Comparison of ENCODE assay signal across 1 cellular context in the genomic region with DNA sequence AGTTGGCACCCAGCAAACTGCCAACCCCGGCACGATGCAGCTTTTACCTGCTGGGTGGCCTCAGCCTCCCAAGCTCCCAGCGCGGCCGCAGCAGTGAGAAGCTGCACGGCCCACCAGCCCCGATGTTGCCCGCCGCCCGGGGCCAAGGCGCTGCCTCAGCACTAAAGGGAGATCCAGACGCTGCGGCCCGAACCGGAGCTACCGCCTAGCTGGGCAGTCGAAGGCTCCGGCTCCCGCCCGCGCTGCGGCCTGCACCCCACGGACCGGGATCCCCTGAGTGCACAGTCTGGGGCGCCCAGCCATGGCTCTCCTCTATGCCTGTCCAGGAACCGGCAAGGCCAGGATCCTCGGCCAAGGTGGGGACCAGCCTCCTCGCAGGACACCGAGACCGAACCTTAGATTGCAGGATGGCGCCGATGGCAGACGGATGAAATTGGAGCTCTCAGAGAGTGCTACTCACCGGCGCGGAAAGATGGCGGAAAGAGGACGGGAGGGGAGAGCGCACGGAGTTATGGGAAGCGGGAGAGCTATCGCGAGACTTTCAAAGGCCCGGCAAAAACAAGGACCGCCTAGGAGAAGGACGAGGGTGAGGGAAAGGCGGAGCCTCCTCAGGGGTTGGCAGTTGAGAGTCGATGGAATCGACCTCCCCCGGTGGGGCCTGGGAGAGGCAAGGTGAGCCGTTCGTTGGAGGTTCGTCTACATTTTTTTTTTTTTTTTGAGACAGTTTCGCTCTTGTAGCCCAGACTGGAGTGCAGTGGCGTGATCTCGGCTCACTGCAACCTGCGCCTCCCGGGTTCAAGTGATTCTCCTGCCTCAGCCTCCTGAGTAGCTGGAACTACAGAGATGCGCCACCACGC.
TF ChIP-seq lines count a peak whose summit lies in the region.

A gene (minus strand): TSS at position 485 of the 857 bp plus-strand sequence. CDS start 1,221 bp downstream, outside the sequence.

TF ChIP-seq in HepG2, 621 proteins besides CTCF, POLR2A, EP300 and RAD21 (continued from another document and continues in another):
- TF ChIP-seq, protein P1, sequence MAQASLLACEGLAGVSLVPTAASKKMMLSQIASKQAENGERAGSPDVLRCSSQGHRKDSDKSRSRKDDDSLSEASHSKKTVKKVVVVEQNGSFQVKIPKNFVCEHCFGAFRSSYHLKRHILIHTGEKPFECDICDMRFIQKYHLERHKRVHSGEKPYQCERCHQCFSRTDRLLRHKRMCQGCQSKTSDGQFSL (CRISPR knock-in tag; IDR thresholded peaks at IDR 0.05), result peak; percentile 80
- TF ChIP-seq, protein P2, sequence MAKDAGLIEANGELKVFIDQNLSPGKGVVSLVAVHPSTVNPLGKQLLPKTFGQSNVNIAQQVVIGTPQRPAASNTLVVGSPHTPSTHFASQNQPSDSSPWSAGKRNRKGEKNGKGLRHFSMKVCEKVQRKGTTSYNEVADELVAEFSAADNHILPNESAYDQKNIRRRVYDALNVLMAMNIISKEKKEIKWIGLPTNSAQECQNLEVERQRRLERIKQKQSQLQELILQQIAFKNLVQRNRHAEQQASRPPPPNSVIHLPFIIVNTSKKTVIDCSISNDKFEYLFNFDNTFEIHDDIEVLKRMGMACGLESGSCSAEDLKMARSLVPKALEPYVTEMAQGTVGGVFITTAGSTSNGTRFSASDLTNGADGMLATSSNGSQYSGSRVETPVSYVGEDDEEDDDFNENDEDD (CRISPR knock-in tag; IDR thresholded peaks at IDR 0.05; ENCODE audit: borderline replicate concordance), result peak; percentile 85
- peak; percentile 99 for TF ChIP-seq NFKB2 (CRISPR knock-in tag; IDR thresholded peaks at IDR 0.05; ENCODE audit: borderline replicate concordance)
- TF ChIP-seq ZNF101 (CRISPR knock-in tag; IDR thresholded peaks at IDR 0.05; ENCODE audit: borderline replicate concordance, low read depth), result peak; percentile 95; the same call in 1 of the 2 replicates
- TF ChIP-seq ZBTB21 (CRISPR knock-in tag; IDR thresholded peaks at IDR 0.05), result peak; percentile 47; the same call in 1 of the 2 replicates
- TF ChIP-seq NR2F2 (IDR thresholded peaks at IDR 0.05; ENCODE audit: borderline replicate concordance, low read depth), result peak; percentile 71; the same call in 1 of the 2 replicates
- TF ChIP-seq, protein P3, sequence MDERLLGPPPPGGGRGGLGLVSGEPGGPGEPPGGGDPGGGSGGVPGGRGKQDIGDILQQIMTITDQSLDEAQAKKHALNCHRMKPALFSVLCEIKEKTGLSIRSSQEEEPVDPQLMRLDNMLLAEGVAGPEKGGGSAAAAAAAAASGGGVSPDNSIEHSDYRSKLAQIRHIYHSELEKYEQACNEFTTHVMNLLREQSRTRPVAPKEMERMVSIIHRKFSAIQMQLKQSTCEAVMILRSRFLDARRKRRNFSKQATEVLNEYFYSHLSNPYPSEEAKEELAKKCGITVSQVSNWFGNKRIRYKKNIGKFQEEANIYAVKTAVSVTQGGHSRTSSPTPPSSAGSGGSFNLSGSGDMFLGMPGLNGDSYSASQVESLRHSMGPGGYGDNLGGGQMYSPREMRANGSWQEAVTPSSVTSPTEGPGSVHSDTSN (CRISPR knock-in tag; IDR thresholded peaks at IDR 0.05), result no peak
- TF ChIP-seq ZNF713 (CRISPR knock-in tag; IDR thresholded peaks at IDR 0.05), result peak; percentile 83
- TF ChIP-seq NFKBIZ (CRISPR knock-in tag; IDR thresholded peaks at IDR 0.05), result peak; percentile 96
- peak; percentile 87; the same call in 1 of the 2 replicates for TF ChIP-seq PAWR (CRISPR knock-in tag; IDR thresholded peaks at IDR 0.05; ENCODE audit: borderline replicate concordance)
- TF ChIP-seq ZNF737 (CRISPR knock-in tag; IDR thresholded peaks at IDR 0.05; ENCODE audit: borderline replicate concordance), result peak; percentile 95
- TF ChIP-seq, protein P4, sequence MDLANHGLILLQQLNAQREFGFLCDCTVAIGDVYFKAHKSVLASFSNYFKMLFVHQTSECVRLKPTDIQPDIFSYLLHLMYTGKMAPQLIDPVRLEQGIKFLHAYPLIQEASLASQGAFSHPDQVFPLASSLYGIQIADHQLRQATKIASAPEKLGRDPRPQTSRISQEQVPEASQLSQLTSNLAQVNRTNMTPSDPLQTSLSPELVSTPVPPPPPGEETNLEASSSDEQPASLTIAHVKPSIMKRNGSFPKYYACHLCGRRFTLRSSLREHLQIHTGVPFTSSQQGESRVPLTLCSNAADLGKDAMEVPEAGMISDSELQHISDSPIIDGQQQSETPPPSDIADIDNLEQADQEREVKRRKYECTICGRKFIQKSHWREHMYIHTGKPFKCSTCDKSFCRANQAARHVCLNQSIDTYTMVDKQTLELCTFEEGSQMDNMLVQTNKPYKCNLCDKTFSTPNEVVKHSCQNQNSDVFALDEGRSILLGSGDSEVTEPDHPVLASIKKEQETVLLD (CRISPR knock-in tag; IDR thresholded peaks at IDR 0.05; ENCODE audit: low read depth), result peak; percentile 82
- peak; percentile 94 for TF ChIP-seq GZF1 (CRISPR knock-in tag; IDR thresholded peaks at IDR 0.05)
- no peak for TF ChIP-seq HMGA1 (CRISPR knock-in tag; conservative IDR thresholded peaks at IDR 0.05)
- TF ChIP-seq, protein P5, sequence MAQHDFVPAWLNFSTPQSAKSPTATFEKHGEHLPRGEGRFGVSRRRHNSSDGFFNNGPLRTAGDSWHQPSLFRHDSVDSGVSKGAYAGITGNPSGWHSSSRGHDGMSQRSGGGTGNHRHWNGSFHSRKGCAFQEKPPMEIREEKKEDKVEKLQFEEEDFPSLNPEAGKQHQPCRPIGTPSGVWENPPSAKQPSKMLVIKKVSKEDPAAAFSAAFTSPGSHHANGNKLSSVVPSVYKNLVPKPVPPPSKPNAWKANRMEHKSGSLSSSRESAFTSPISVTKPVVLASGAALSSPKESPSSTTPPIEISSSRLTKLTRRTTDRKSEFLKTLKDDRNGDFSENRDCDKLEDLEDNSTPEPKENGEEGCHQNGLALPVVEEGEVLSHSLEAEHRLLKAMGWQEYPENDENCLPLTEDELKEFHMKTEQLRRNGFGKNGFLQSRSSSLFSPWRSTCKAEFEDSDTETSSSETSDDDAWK (CRISPR knock-in tag; IDR thresholded peaks at IDR 0.05), result no peak
- TF ChIP-seq ZNF34 (CRISPR knock-in tag; IDR thresholded peaks at IDR 0.05; ENCODE audit: borderline replicate concordance), result peak; percentile 86; the same call in 1 of the 2 replicates
- TF ChIP-seq, protein P6, sequence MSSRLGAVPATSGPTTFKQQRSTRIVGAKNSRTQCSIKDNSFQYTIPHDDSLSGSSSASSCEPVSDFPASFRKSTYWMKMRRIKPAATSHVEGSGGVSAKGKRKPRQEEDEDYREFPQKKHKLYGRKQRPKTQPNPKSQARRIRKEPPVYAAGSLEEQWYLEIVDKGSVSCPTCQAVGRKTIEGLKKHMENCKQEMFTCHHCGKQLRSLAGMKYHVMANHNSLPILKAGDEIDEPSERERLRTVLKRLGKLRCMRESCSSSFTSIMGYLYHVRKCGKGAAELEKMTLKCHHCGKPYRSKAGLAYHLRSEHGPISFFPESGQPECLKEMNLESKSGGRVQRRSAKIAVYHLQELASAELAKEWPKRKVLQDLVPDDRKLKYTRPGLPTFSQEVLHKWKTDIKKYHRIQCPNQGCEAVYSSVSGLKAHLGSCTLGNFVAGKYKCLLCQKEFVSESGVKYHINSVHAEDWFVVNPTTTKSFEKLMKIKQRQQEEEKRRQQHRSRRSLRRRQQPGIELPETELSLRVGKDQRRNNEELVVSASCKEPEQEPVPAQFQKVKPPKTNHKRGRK (CRISPR knock-in tag; IDR thresholded peaks at IDR 0.05), result no peak
- TF ChIP-seq CCDC6 (CRISPR knock-in tag; IDR thresholded peaks at IDR 0.05), result peak; percentile 98
- TF ChIP-seq, protein P7, sequence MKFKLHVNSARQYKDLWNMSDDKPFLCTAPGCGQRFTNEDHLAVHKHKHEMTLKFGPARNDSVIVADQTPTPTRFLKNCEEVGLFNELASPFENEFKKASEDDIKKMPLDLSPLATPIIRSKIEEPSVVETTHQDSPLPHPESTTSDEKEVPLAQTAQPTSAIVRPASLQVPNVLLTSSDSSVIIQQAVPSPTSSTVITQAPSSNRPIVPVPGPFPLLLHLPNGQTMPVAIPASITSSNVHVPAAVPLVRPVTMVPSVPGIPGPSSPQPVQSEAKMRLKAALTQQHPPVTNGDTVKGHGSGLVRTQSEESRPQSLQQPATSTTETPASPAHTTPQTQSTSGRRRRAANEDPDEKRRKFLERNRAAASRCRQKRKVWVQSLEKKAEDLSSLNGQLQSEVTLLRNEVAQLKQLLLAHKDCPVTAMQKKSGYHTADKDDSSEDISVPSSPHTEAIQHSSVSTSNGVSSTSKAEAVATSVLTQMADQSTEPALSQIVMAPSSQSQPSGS (CRISPR knock-in tag; IDR thresholded peaks at IDR 0.05), result peak; percentile 89; the same call in 1 of the 2 replicates
- TF ChIP-seq, protein P8, sequence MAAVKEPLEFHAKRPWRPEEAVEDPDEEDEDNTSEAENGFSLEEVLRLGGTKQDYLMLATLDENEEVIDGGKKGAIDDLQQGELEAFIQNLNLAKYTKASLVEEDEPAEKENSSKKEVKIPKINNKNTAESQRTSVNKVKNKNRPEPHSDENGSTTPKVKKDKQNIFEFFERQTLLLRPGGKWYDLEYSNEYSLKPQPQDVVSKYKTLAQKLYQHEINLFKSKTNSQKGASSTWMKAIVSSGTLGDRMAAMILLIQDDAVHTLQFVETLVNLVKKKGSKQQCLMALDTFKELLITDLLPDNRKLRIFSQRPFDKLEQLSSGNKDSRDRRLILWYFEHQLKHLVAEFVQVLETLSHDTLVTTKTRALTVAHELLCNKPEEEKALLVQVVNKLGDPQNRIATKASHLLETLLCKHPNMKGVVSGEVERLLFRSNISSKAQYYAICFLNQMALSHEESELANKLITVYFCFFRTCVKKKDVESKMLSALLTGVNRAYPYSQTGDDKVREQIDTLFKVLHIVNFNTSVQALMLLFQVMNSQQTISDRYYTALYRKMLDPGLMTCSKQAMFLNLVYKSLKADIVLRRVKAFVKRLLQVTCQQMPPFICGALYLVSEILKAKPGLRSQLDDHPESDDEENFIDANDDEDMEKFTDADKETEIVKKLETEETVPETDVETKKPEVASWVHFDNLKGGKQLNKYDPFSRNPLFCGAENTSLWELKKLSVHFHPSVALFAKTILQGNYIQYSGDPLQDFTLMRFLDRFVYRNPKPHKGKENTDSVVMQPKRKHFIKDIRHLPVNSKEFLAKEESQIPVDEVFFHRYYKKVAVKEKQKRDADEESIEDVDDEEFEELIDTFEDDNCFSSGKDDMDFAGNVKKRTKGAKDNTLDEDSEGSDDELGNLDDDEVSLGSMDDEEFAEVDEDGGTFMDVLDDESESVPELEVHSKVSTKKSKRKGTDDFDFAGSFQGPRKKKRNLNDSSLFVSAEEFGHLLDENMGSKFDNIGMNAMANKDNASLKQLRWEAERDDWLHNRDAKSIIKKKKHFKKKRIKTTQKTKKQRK (IDR thresholded peaks at IDR 0.05; ENCODE audit: low read length), result no peak
- TF ChIP-seq MBNL3 (CRISPR knock-in tag; conservative IDR thresholded peaks at IDR 0.05), result 0 out of 2 replicates have a peak, but pooled peaks have one; percentile 17
- TF ChIP-seq ZFY (CRISPR knock-in tag; IDR thresholded peaks at IDR 0.05), result peak; percentile 100
- TF ChIP-seq, protein P9, sequence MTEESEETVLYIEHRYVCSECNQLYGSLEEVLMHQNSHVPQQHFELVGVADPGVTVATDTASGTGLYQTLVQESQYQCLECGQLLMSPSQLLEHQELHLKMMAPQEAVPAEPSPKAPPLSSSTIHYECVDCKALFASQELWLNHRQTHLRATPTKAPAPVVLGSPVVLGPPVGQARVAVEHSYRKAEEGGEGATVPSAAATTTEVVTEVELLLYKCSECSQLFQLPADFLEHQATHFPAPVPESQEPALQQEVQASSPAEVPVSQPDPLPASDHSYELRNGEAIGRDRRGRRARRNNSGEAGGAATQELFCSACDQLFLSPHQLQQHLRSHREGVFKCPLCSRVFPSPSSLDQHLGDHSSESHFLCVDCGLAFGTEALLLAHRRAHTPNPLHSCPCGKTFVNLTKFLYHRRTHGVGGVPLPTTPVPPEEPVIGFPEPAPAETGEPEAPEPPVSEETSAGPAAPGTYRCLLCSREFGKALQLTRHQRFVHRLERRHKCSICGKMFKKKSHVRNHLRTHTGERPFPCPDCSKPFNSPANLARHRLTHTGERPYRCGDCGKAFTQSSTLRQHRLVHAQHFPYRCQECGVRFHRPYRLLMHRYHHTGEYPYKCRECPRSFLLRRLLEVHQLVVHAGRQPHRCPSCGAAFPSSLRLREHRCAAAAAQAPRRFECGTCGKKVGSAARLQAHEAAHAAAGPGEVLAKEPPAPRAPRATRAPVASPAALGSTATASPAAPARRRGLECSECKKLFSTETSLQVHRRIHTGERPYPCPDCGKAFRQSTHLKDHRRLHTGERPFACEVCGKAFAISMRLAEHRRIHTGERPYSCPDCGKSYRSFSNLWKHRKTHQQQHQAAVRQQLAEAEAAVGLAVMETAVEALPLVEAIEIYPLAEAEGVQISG (CRISPR knock-in tag; IDR thresholded peaks at IDR 0.05), result peak; percentile 96
- TF ChIP-seq PHB2 (IDR thresholded peaks at IDR 0.05; ENCODE audit: partially characterized antibody), result no peak
- peak; percentile 90 for TF ChIP-seq ZNF768 (CRISPR knock-in tag; IDR thresholded peaks at IDR 0.05)
- TF ChIP-seq GTF3A (CRISPR knock-in tag; conservative IDR thresholded peaks at IDR 0.05), result no peak; the same call in 1 of the 2 replicates
- peak; percentile 68 for TF ChIP-seq BCL6 (CRISPR knock-in tag; IDR thresholded peaks at IDR 0.05)
- peak; percentile 100 for TF ChIP-seq POLR2AphosphoS5 (IDR thresholded peaks at IDR 0.05; ENCODE audit: low read depth, low read length)
- peak; percentile 35 for TF ChIP-seq SKI (IDR thresholded peaks at IDR 0.05; ENCODE audit: partially characterized antibody)
- TF ChIP-seq, protein P10, sequence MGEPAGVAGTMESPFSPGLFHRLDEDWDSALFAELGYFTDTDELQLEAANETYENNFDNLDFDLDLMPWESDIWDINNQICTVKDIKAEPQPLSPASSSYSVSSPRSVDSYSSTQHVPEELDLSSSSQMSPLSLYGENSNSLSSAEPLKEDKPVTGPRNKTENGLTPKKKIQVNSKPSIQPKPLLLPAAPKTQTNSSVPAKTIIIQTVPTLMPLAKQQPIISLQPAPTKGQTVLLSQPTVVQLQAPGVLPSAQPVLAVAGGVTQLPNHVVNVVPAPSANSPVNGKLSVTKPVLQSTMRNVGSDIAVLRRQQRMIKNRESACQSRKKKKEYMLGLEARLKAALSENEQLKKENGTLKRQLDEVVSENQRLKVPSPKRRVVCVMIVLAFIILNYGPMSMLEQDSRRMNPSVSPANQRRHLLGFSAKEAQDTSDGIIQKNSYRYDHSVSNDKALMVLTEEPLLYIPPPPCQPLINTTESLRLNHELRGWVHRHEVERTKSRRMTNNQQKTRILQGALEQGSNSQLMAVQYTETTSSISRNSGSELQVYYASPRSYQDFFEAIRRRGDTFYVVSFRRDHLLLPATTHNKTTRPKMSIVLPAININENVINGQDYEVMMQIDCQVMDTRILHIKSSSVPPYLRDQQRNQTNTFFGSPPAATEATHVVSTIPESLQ (CRISPR knock-in tag; conservative IDR thresholded peaks at IDR 0.05), result peak; percentile 90
- peak; percentile 12 for TF ChIP-seq HNF4A (CRISPR knock-in tag; IDR thresholded peaks at IDR 0.05)
- TF ChIP-seq ZNF207 (IDR thresholded peaks at IDR 0.05; ENCODE audit: borderline replicate concordance), result no peak
